Comparison of ENCODE assay signal across 11 cellular contexts in genomic region chr14:105700622-105701288, GRCh38.
DNase-seq lines count a peak whose midpoint lies in the region; ATAC-seq, FAIRE-seq and TF ChIP-seq lines count a peak whose summit lies in the region.
"Had no signal": no experiment of that assay in that cellular context is flagged by ENCODE, and none has a peak within 500 bp of the region (broad histone marks: within the 10 kb centered on the region; RNA-seq: fewer than 3 reads in every experiment).

No MANE protein-coding gene starts in this region.

- H3K27me3 ChIP-seq in esophagus muscularis mucosa (no peaks in the 10 kb centered on the region), body of pancreas (no peaks in the 10 kb centered on the region)
- H3K27me3 ChIP-seq: heart left ventricle had no signal

- H3K4me3 ChIP-seq in esophagus muscularis mucosa (no peak overlapping the region), body of pancreas (no peak overlapping the region)
- H3K4me3 ChIP-seq: heart left ventricle had no signal

- H3K9me3 ChIP-seq in esophagus muscularis mucosa (no peaks in the 10 kb centered on the region), body of pancreas (no peaks in the 10 kb centered on the region)
- H3K9me3 ChIP-seq: heart left ventricle had no signal

- whole genome bisulfite sequencing in esophagus muscularis mucosa = 56% methylated on average over 6 of the region's 7 CpGs
- 58 to 66% methylated on average over 4 to 5 of the region's 7 CpGs for WGBS in body of pancreas, 2 donors

- TF ChIP-seq EP300 in esophagus muscularis mucosa (IDR thresholded peaks at IDR 0.05) = no peak

- H3K9me3 Mint-ChIP-seq in activated naive CD8-positive, alpha-beta T cell treated with anti-CD3 and anti-CD28 coated beads, Interleukin-2, amount 10 ng/mL, durations not matched to agents 7 days and 5 days = no peaks in the 10 kb centered on the region
- H3K9me3 Mint-ChIP-seq: naive thymus-derived CD8-positive, alpha-beta T cell had no signal

- no peaks in the 10 kb centered on the region for H3K27me3 Mint-ChIP-seq in activated naive CD8-positive, alpha-beta T cell treated with anti-CD3 and anti-CD28 coated beads, Interleukin-2, amount 10 ng/mL, durations not matched to agents 7 days and 5 days

- peak; percentile 28 for ATAC-seq in GM19397 (IDR thresholded peaks at IDR 0.05; ENCODE audit: unreplicated experiment)
- ATAC-seq in HG03139 (IDR thresholded peaks at IDR 0.05; ENCODE audit: unreplicated experiment) = peak; percentile 31
- ATAC-seq in activated naive CD8-positive, alpha-beta T cell treated with anti-CD3 and anti-CD28 coated beads, Interleukin-2, amount 10 ng/mL, durations not matched to agents 7 days and 5 days (ENCODE audit: low read depth) = peak; percentile 32
- no peak for ATAC-seq in body of pancreas
- ATAC-seq: naive thymus-derived CD8-positive, alpha-beta T cell had no signal

- H3K27ac ChIP-seq in esophagus muscularis mucosa (replicated peaks in 1 of 4) (no peak overlapping the region), body of pancreas (no peak overlapping the region)
- H3K27ac ChIP-seq: heart left ventricle had no signal

- TF ChIP-seq POLR2A in GM12892 (IDR thresholded peaks at IDR 0.05; ENCODE audit: low read depth, low read length) (no peak), esophagus muscularis mucosa (IDR thresholded peaks at IDR 0.05; ENCODE audit: low read depth) (no peak), body of pancreas (IDR thresholded peaks at IDR 0.05) (no peak)

- no peak overlapping the region for H3K4me3 Mint-ChIP-seq in activated naive CD8-positive, alpha-beta T cell treated with anti-CD3 and anti-CD28 coated beads, Interleukin-2, amount 10 ng/mL, durations not matched to agents 7 days and 5 days

- H3K36me3 Mint-ChIP-seq in activated naive CD8-positive, alpha-beta T cell treated with anti-CD3 and anti-CD28 coated beads, Interleukin-2, amount 10 ng/mL, durations not matched to agents 7 days and 5 days = no peaks in the 10 kb centered on the region
- H3K36me3 Mint-ChIP-seq: naive thymus-derived CD8-positive, alpha-beta T cell had no signal

- H3K4me1 Mint-ChIP-seq in activated naive CD8-positive, alpha-beta T cell treated with anti-CD3 and anti-CD28 coated beads, Interleukin-2, amount 10 ng/mL, durations not matched to agents 7 days and 5 days = peaks cover 8% of the 10 kb centered on the region

- H3K27ac Mint-ChIP-seq in activated naive CD8-positive, alpha-beta T cell treated with anti-CD3 and anti-CD28 coated beads, Interleukin-2, amount 10 ng/mL, durations not matched to agents 7 days and 5 days = peak overlapping the region; percentile 1

- DNase-seq in GM12892 (ENCODE audit: insufficient read length) (no peak), esophagus muscularis mucosa (ENCODE audit: extremely low spot score) (no peak), T1000 (lab: John Stamatoyannopoulos, UW) (no peak), cerebellar nuclear complex (lab: John Stamatoyannopoulos, UW) (no peak), body of pancreas (no peak)
- peak; percentile 37 for DNase-seq in activated naive CD8-positive, alpha-beta T cell treated with anti-CD3 and anti-CD28 coated beads, Interleukin-2, amount 10 ng/mL, durations not matched to agents 7 days and 5 days
- DNase-seq: NCI-H2171 had no signal

- intact Hi-C loops in esophagus muscularis mucosa (cut with DNase I) (no loop called here), body of pancreas (cut with DNase I) (no loop called here)

- H3K4me1 ChIP-seq in esophagus muscularis mucosa (no peaks in the 10 kb centered on the region), body of pancreas (no peaks in the 10 kb centered on the region)
- H3K4me1 ChIP-seq: heart left ventricle had no signal

- TF ChIP-seq CTCF in esophagus muscularis mucosa (IDR thresholded peaks at IDR 0.05) = no peak
- no peak for TF ChIP-seq CTCF in body of pancreas (IDR thresholded peaks at IDR 0.05)

- FAIRE-seq in GM12892 (lab: Jason Lieb, UNC) = peak; percentile 62

- H3K36me3 ChIP-seq in esophagus muscularis mucosa (no peaks in the 10 kb centered on the region), body of pancreas (replicated peaks in 1 of 2; ENCODE audit: insufficient read depth in 1 of 2, low read depth in 2 of 2) (no peaks in the 10 kb centered on the region)
- H3K36me3 ChIP-seq: heart left ventricle had no signal

- POLR2A ChIA-PET in activated naive CD8-positive, alpha-beta T cell treated with anti-CD3 and anti-CD28 coated beads, Interleukin-2, amount 10 ng/mL, durations not matched to agents 7 days and 5 days (lab: Charles Lee) = no interaction called here
